In genomic region chr15:42014406-42014805, GRCh38 we compare ENCODE assay signal across 30 cellular contexts. TPM values are rescaled to one million over a fixed set of nuclear protein-coding genes. Genes with fewer than 3 reads are reported as not detected.
"Had no signal": no experiment of that assay in that cellular context is flagged by ENCODE, and none has a peak within 500 bp of the region (broad histone marks: within the 10 kb centered on the region; RNA-seq: fewer than 3 reads in every experiment).

No MANE protein-coding gene starts in this region.

- H3K36me3 ChIP-seq: heart left ventricle, left ventricle myocardium inferior, right atrium auricular region, right lobe of liver, tibial nerve, upper lobe of left lung had no signal

- ATAC-seq: heart left ventricle; naive thymus-derived CD8-positive, alpha-beta T cell; right lobe of liver had no signal

- H3K9me3 Mint-ChIP-seq: immature natural killer cell; memory B cell; naive thymus-derived CD8-positive, alpha-beta T cell; neural crest cell; stimulated activated naive CD8-positive, alpha-beta T cell treated with anti-CD3 and anti-CD28 coated beads, Interleukin-15, Interleukin-2, amounts not matched to agents 100 ng/mL and 50 ng/mL, for 24 hours had no signal

- H3K27me3 Mint-ChIP-seq: naive thymus-derived CD8-positive, alpha-beta T cell had no signal

- H3K9me3 ChIP-seq: heart left ventricle, left ventricle myocardium inferior, right atrium auricular region, right lobe of liver, tibial nerve, upper lobe of left lung had no signal

- DNase-seq: glutamatergic neuron; heart left ventricle; hypothalamus; immature natural killer cell; kidney; left ventricle myocardium inferior; naive thymus-derived CD8-positive, alpha-beta T cell; nucleus accumbens; stimulated activated CD4-positive, alpha-beta T cell treated with anti-CD3 and anti-CD28 coated beads, Interleukin-12 subunit alpha, Interleukin-12 subunit beta, amount 100 ng/mL, for 4 hours; stimulated activated CD4-positive, alpha-beta T cell treated with anti-CD3 and anti-CD28 coated beads, Interleukin-15, amount 100 ng/mL, for 24 hours; stimulated activated CD4-positive, alpha-beta T cell treated with anti-CD3 and anti-CD28 coated beads, Interleukin-2, amount 100 ng/mL, for 24 hours; stimulated activated CD4-positive, alpha-beta T cell treated with anti-CD3 and anti-CD28 coated beads, Interleukin-4, amount 100 ng/mL, for 1 hour; stimulated activated naive CD4-positive, alpha-beta T cell; upper lobe of left lung had no signal

- H3K36me3 Mint-ChIP-seq: immature natural killer cell; memory B cell; naive thymus-derived CD8-positive, alpha-beta T cell had no signal

- H3K4me1 ChIP-seq: parathyroid adenoma, right lobe of liver, tibial nerve had no signal

- H3K4me2 ChIP-seq: smooth muscle cell had no signal

- H3K27me3 ChIP-seq: heart left ventricle, right atrium auricular region, right lobe of liver, tibial nerve, upper lobe of left lung had no signal

- H3K4me3 Mint-ChIP-seq: immature natural killer cell; memory B cell; naive thymus-derived CD8-positive, alpha-beta T cell; nephron; neural crest cell; stimulated activated naive CD8-positive, alpha-beta T cell treated with anti-CD3 and anti-CD28 coated beads, Interleukin-15, Interleukin-2, amounts not matched to agents 100 ng/mL and 50 ng/mL, for 24 hours had no signal

- H3K27ac ChIP-seq: heart left ventricle, left ventricle myocardium inferior, parathyroid adenoma, right atrium auricular region, right lobe of liver, tibial nerve had no signal

- H3K27ac Mint-ChIP-seq: memory B cell; nephron; progenitor cell of endocrine pancreas; stimulated activated naive CD8-positive, alpha-beta T cell treated with anti-CD3 and anti-CD28 coated beads, Interleukin-15, Interleukin-2, amounts not matched to agents 100 ng/mL and 50 ng/mL, for 24 hours had no signal

- H3K4me3 ChIP-seq: heart left ventricle, left ventricle myocardium inferior, right atrium auricular region, right lobe of liver, smooth muscle cell, tibial nerve, upper lobe of left lung had no signal

- H3K4me1 Mint-ChIP-seq: immature natural killer cell, neural crest cell had no signal

- H3K9ac ChIP-seq: parathyroid adenoma had no signal

- H3K79me2 ChIP-seq: parathyroid adenoma had no signal

RNA-seq across cellular contexts. Expression of gene PLA2G4E, which starts 6.4 kb away (rescaled TPM):
- total RNA-seq: kidney; left ventricle myocardium inferior; lung microvascular endothelial cell; naive thymus-derived CD8-positive, alpha-beta T cell; neural crest cell; osteocyte; progenitor cell of endocrine pancreas; pulmonary artery endothelial cell; renal cortical epithelial cell; right lobe of liver; subcutaneous adipose tissue; temporal lobe; tibial nerve had no signal
- polyA plus RNA-seq: immature natural killer cell; naive thymus-derived CD8-positive, alpha-beta T cell; smooth muscle cell had no signal
